16 cellular contexts compared by ENCODE assay signal in genomic region chr12:131209082-131210070, GRCh38.
A peak's percentile ranks its signal among the peaks of the same experiment; 100 is the strongest.
DNase-seq lines count a peak whose midpoint lies in the region; ATAC-seq and TF ChIP-seq lines count a peak whose summit lies in the region.
"Had no signal": no experiment of that assay in that cellular context is flagged by ENCODE, and none has a peak within 500 bp of the region (broad histone marks: within the 10 kb centered on the region; RNA-seq: fewer than 3 reads in every experiment).

No MANE protein-coding gene starts in this region.

- no peak overlapping the region for H3K27ac ChIP-seq in heart right ventricle
- H3K27ac ChIP-seq: coronary artery, neural progenitor cell had no signal

- H3K36me3 ChIP-seq in heart right ventricle (no peaks in the 10 kb centered on the region), MG63 (no peaks in the 10 kb centered on the region)
- H3K36me3 ChIP-seq: neural progenitor cell had no signal

- DNase-seq in Right ventricle myocardium inferior (ENCODE audit: missing footprints): peak; percentile 11
- no peak for DNase-seq in heart right ventricle
- no peak for DNase-seq in activated T-helper 2 cell treated with anti-CD3 and anti-CD28 coated beads, Interferon-gamma antibody, Interleukin-2, Interleukin-4, amounts not matched to agents 10 μg/mL and 5 μg/mL and 100 μg/mL, durations not matched to agents 14 hours and 24 hours and 36 hours (ENCODE audit: low spot score)
- peak; percentile 47 for DNase-seq in islet precursor cell
- DNase-seq in stimulated activated naive CD8-positive, alpha-beta T cell treated with anti-CD3 and anti-CD28 coated beads, Interleukin-15, amount 100 ng/mL, for 72 hours: no peak
- no peak for DNase-seq in MG63
- no peak for DNase-seq in effector CD8-positive, alpha-beta T cell (lab: John Stamatoyannopoulos, UW)
- DNase-seq: activated CD4-positive, alpha-beta T cell treated with anti-CD3 and anti-CD28 coated beads for 4 hours; left cardiac atrium; NCI-H1436 treated with DMSO at 0.1 percent for 48 hours; NCI-H82; retina had no signal

- H3K4me1 Mint-ChIP-seq in activated T-helper 2 cell treated with anti-CD3 and anti-CD28 coated beads, Interferon-gamma antibody, Interleukin-2, Interleukin-4, amounts not matched to agents 10 μg/mL and 5 μg/mL and 100 μg/mL, durations not matched to agents 14 hours and 24 hours and 36 hours (ENCODE audit: low read depth): peaks cover 24% of the 10 kb centered on the region
- H3K4me1 Mint-ChIP-seq in stimulated activated naive CD8-positive, alpha-beta T cell treated with anti-CD3 and anti-CD28 coated beads, Interleukin-15, amount 100 ng/mL, for 72 hours: peaks cover 33% of the 10 kb centered on the region
- H3K4me1 Mint-ChIP-seq: neural progenitor cell had no signal

- no peaks in the 10 kb centered on the region for H3K36me3 Mint-ChIP-seq in activated T-helper 2 cell treated with anti-CD3 and anti-CD28 coated beads, Interferon-gamma antibody, Interleukin-2, Interleukin-4, amounts not matched to agents 10 μg/mL and 5 μg/mL and 100 μg/mL, durations not matched to agents 14 hours and 24 hours and 36 hours (ENCODE audit: low read depth)
- H3K36me3 Mint-ChIP-seq: neural progenitor cell had no signal

- intact Hi-C loops in Right ventricle myocardium inferior (cut with DNase I) (no loop called here), heart right ventricle (cut with DNase I) (no loop called here)
- intact Hi-C loops in activated T-helper 2 cell treated with anti-CD3 and anti-CD28 coated beads, Interferon-gamma antibody, Interleukin-2, Interleukin-4, amounts not matched to agents 10 μg/mL and 5 μg/mL and 100 μg/mL, durations not matched to agents 14 hours and 24 hours and 36 hours (cut with micrococcal nuclease): loop anchor here (2.0 to 10.0 kb wide), 3 partner anchors 29 to 395 kb away; no protein-coding TSS in a partner anchor

- H3K27me3 Mint-ChIP-seq in activated T-helper 2 cell treated with anti-CD3 and anti-CD28 coated beads, Interferon-gamma antibody, Interleukin-2, Interleukin-4, amounts not matched to agents 10 μg/mL and 5 μg/mL and 100 μg/mL, durations not matched to agents 14 hours and 24 hours and 36 hours (ENCODE audit: low read depth): no peaks in the 10 kb centered on the region
- peaks cover 7% of the 10 kb centered on the region for H3K27me3 Mint-ChIP-seq in stimulated activated naive CD8-positive, alpha-beta T cell treated with anti-CD3 and anti-CD28 coated beads, Interleukin-15, amount 100 ng/mL, for 72 hours

- H3K27me3 ChIP-seq in heart right ventricle (peaks cover 0 to 21% (median 3%) of the 10 kb centered on the region in 7 donors), MG63 (no peaks in the 10 kb centered on the region; the same call in 1 of the 2 replicates)
- H3K27me3 ChIP-seq: neural progenitor cell had no signal

- WGBS in heart right ventricle, 2 donors: 86 to 89% methylated on average over 21 of the region's 21 CpGs

- H3K9me3 ChIP-seq in heart right ventricle (peaks cover 0 to 10% (median 0%) of the 10 kb centered on the region in 11 donors), MG63 (no peaks in the 10 kb centered on the region)

- no peak for ATAC-seq in Right ventricle myocardium inferior
- no peak for ATAC-seq in heart right ventricle
- no peak for ATAC-seq in stimulated activated naive CD8-positive, alpha-beta T cell treated with anti-CD3 and anti-CD28 coated beads, Interleukin-15, amount 100 ng/mL, for 72 hours
- ATAC-seq in HG03039 (IDR thresholded peaks at IDR 0.05; ENCODE audit: unreplicated experiment): no peak
- ATAC-seq: left cardiac atrium, Panc1 had no signal

- no peaks in the 10 kb centered on the region for H3K4me1 ChIP-seq in heart right ventricle
- H3K4me1 ChIP-seq: neural progenitor cell had no signal

- no peak for TF ChIP-seq CTCF in heart right ventricle (IDR thresholded peaks at IDR 0.05)

- no peaks in the 10 kb centered on the region for H3K9me3 Mint-ChIP-seq in activated T-helper 2 cell treated with anti-CD3 and anti-CD28 coated beads, Interferon-gamma antibody, Interleukin-2, Interleukin-4, amounts not matched to agents 10 μg/mL and 5 μg/mL and 100 μg/mL, durations not matched to agents 14 hours and 24 hours and 36 hours
- peaks cover 13% of the 10 kb centered on the region in 2 donors for H3K9me3 Mint-ChIP-seq in stimulated activated naive CD8-positive, alpha-beta T cell treated with anti-CD3 and anti-CD28 coated beads, Interleukin-15, amount 100 ng/mL, for 72 hours

- H3K4me3 ChIP-seq in heart right ventricle (no peak overlapping the region), MG63 (no peak overlapping the region)
- H3K4me3 ChIP-seq: coronary artery, neural progenitor cell had no signal

- peak overlapping the region; percentile 5 for H3K4me3 Mint-ChIP-seq in activated T-helper 2 cell treated with anti-CD3 and anti-CD28 coated beads, Interferon-gamma antibody, Interleukin-2, Interleukin-4, amounts not matched to agents 10 μg/mL and 5 μg/mL and 100 μg/mL, durations not matched to agents 14 hours and 24 hours and 36 hours (ENCODE audit: low read depth)
- H3K4me3 Mint-ChIP-seq in stimulated activated naive CD8-positive, alpha-beta T cell treated with anti-CD3 and anti-CD28 coated beads, Interleukin-15, amount 100 ng/mL, for 72 hours: peak overlapping the region; percentile 56 to 63
- H3K4me3 Mint-ChIP-seq: neural progenitor cell had no signal

- H3K27ac Mint-ChIP-seq in activated T-helper 2 cell treated with anti-CD3 and anti-CD28 coated beads, Interferon-gamma antibody, Interleukin-2, Interleukin-4, amounts not matched to agents 10 μg/mL and 5 μg/mL and 100 μg/mL, durations not matched to agents 14 hours and 24 hours and 36 hours: peak overlapping the region; percentile 52
- H3K27ac Mint-ChIP-seq in stimulated activated naive CD8-positive, alpha-beta T cell treated with anti-CD3 and anti-CD28 coated beads, Interleukin-15, amount 100 ng/mL, for 72 hours: no peak overlapping the region
- H3K27ac Mint-ChIP-seq: neural progenitor cell had no signal

Comparison
In these comparisons a context has a peak if more than half of its experiments do, and no peak if none do; other contexts are left out.
1. DNase-seq: peak in Right ventricle myocardium inferior (single experiment) and islet precursor cell (single experiment); none in heart right ventricle (0 of 2), activated T-helper 2 cell treated with anti-CD3 and anti-CD28 coated beads, Interferon-gamma antibody, Interleukin-2, Interleukin-4, amounts not matched to agents 10 μg/mL and 5 μg/mL and 100 μg/mL, durations not matched to agents 14 hours and 24 hours and 36 hours (single experiment), stimulated activated naive CD8-positive, alpha-beta T cell treated with anti-CD3 and anti-CD28 coated beads, Interleukin-15, amount 100 ng/mL, for 72 hours (0 of 2), MG63 (single experiment) and effector CD8-positive, alpha-beta T cell (single experiment).